Comparison of ENCODE assay signal across 9 cellular contexts in the genomic region with DNA sequence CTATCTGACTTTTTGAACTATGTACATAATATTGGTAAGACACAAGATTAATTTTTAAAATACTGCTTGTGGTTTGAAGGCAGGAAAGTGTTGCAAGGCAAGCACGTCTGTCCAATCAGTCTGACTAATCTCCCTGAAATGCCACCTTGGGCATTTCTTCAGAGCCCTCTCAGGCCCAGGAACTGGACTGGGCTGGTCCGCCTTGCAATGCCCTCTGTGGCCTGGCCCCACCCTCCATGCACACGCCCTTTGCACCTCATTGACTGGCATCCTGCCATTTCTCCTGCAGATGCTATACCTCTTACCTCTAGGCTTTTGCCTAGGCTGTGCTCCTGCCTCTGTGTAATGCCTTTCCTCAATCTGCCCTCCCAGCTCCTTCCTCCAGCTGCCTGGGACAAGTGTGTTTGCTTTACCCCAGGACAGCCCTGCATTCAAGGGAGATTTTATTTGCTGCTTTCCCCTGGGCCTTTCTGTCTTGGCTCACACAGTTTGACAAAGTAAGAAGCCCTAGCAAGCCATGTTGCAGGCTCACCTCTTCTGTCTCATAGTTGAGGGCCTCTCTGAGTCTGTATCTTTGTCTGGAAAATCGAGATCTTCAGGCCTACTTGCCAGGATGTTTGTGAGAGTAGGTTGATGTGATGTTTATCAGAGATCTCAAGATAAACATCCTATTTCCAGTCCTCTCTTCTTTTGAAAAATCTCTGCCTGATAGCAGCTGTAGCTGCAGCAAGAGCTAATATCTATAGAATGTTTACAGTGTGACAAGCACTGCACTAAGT.
DNase-seq lines count a peak whose midpoint lies in the region; ATAC-seq and TF ChIP-seq lines count a peak whose summit lies in the region.
"Had no signal": no experiment of that assay in that cellular context is flagged by ENCODE, and none has a peak within 500 bp of the region (broad histone marks: within the 10 kb centered on the region; RNA-seq: fewer than 3 reads in every experiment).

No MANE protein-coding gene starts in this region.

- no peak for TF ChIP-seq CTCF in activated CD8-positive, alpha-beta T cell treated with anti-CD3 and anti-CD28 coated beads for 36 hours (IDR thresholded peaks at IDR 0.05)
- TF ChIP-seq CTCF in hepatocyte (IDR thresholded peaks at IDR 0.05; ENCODE audit: poor library complexity) (no peak), transverse colon (IDR thresholded peaks at IDR 0.05) (peak in 1 of 5 experiments; percentile 24)

- peak; percentile 38 for TF ChIP-seq EP300 in transverse colon (IDR thresholded peaks at IDR 0.05; ENCODE audit: low read depth)

- WGBS in hepatocyte (ENCODE audit: low lambda C conversion rate, missing lambda C conversion rate) = 59% methylated on average over 4 of the region's 4 CpGs
- 7 to 50% methylated on average over 2 to 4 of the region's 4 CpGs for WGBS in transverse colon (ENCODE audit: low coverage in 1 of 2), 2 donors
- WGBS in mesendoderm (ENCODE audit: extremely low coverage, insufficient coverage, low lambda C conversion rate) = no CpG with 5 or more reads among the region's 4 CpGs

- peak overlapping the region; percentile 15 for H3K27ac Mint-ChIP-seq in activated CD8-positive, alpha-beta T cell treated with anti-CD3 and anti-CD28 coated beads, Interleukin-2, amount 10 ng/mL, durations not matched to agents 7 days and 5 days
- H3K27ac Mint-ChIP-seq in activated CD8-positive, alpha-beta T cell treated with anti-CD3 and anti-CD28 coated beads for 36 hours = no peak overlapping the region
- peak overlapping the region in 1 of 2 donors; percentile 41 for H3K27ac Mint-ChIP-seq in T-cell

- no peak overlapping the region for H4K5ac ChIP-seq in mesendoderm (ENCODE audit: low read length)

- CTCF ChIA-PET in activated CD8-positive, alpha-beta T cell treated with anti-CD3 and anti-CD28 coated beads, Interleukin-2, amount 10 ng/mL, durations not matched to agents 7 days and 5 days (lab: Charles Lee) = interaction anchor here (0.6 to 1.4 kb wide), 2 partner anchors 10 to 87 kb away, joined by 3 to 5 read pairs; no protein-coding TSS in a partner anchor
- CTCF ChIA-PET in activated CD8-positive, alpha-beta T cell treated with anti-CD3 and anti-CD28 coated beads for 36 hours (lab: Charles Lee) = interaction anchor here (0.8 to 1.8 kb wide), 4 partner anchors 9 to 766 kb away, joined by 3 to 4 read pairs (median 3); no protein-coding TSS in a partner anchor
- CTCF ChIA-PET in T-cell (lab: Charles Lee) = interaction anchor here in 1 of 2 donors (1.2 kb wide), 1 partner anchor 10 kb away, joined by 3 read pairs; no protein-coding TSS in a partner anchor

- H3K18ac ChIP-seq in mesendoderm (ENCODE audit: low read length) = no peak overlapping the region

- H3K4me2 ChIP-seq in hepatocyte (no peak overlapping the region), mesendoderm (ENCODE audit: low read length) (no peak overlapping the region)

- H3K79me2 ChIP-seq in hepatocyte = no peaks in the 10 kb centered on the region
- no peaks in the 10 kb centered on the region for H3K79me2 ChIP-seq in mesendoderm (ENCODE audit: control insufficient read depth, insufficient read depth, low read length)

- no peaks in the 10 kb centered on the region for H3K27me3 ChIP-seq in hepatocyte
- H3K27me3 ChIP-seq in transverse colon = no peaks in the 10 kb centered on the region
- no peaks in the 10 kb centered on the region for H3K27me3 ChIP-seq in mesendoderm (ENCODE audit: insufficient read depth, low read length, poor library complexity)

- peaks cover 51% of the 10 kb centered on the region for H3K4me1 Mint-ChIP-seq in activated CD8-positive, alpha-beta T cell treated with anti-CD3 and anti-CD28 coated beads, Interleukin-2, amount 10 ng/mL, durations not matched to agents 7 days and 5 days (ENCODE audit: low read depth)
- H3K4me1 Mint-ChIP-seq in activated CD8-positive, alpha-beta T cell treated with anti-CD3 and anti-CD28 coated beads for 36 hours (ENCODE audit: low read depth) = peaks cover 31% of the 10 kb centered on the region
- peaks cover 43 to 51% (median 50%) of the 10 kb centered on the region in 3 donors for H3K4me1 Mint-ChIP-seq in T-cell

- H3K4me3 ChIP-seq in hepatocyte (no peak overlapping the region), transverse colon (no peak overlapping the region), mesendoderm (ENCODE audit: low read length) (no peak overlapping the region)

- ATAC-seq in activated CD8-positive, alpha-beta T cell treated with anti-CD3 and anti-CD28 coated beads, Interleukin-2, amount 10 ng/mL, durations not matched to agents 7 days and 5 days = no peak
- ATAC-seq in activated CD8-positive, alpha-beta T cell treated with anti-CD3 and anti-CD28 coated beads for 36 hours = no peak
- ATAC-seq in T-cell (replicated peaks in 1 of 4) = peak in 3 of 4 experiments; percentile 9 to 40 (median 23)
- no peak for ATAC-seq in HG02588 (IDR thresholded peaks at IDR 0.05; ENCODE audit: unreplicated experiment)

- H2BK15ac ChIP-seq in mesendoderm (replicated peaks; ENCODE audit: low read depth) = no peak overlapping the region

- no peak overlapping the region for H3K56ac ChIP-seq in mesendoderm (ENCODE audit: low read length)

- H3K36me3 ChIP-seq in hepatocyte (replicated peaks; ENCODE audit: insufficient read depth, low read depth) = no peaks in the 10 kb centered on the region
- H3K36me3 ChIP-seq in transverse colon = no peaks in the 10 kb centered on the region
- no peaks in the 10 kb centered on the region for H3K36me3 ChIP-seq in mesendoderm (ENCODE audit: control insufficient read depth, insufficient read depth, low read length)

- DNase-seq in activated CD8-positive, alpha-beta T cell treated with anti-CD3 and anti-CD28 coated beads, Interleukin-2, amount 10 ng/mL, durations not matched to agents 7 days and 5 days = no peak
- no peak for DNase-seq in activated CD8-positive, alpha-beta T cell treated with anti-CD3 and anti-CD28 coated beads for 36 hours
- DNase-seq in T-cell (peak in 3 of 34 experiments; percentile 5 to 11 (median 9)), hepatocyte (ENCODE audit: low spot score) (peak; percentile 83), transverse colon (peak; percentile 92), mesendoderm (no peak), caudate nucleus (lab: John Stamatoyannopoulos, UW) (no peak)

- no peaks in the 10 kb centered on the region for H4K20me1 ChIP-seq in hepatocyte (ENCODE audit: insufficient read depth, poor library complexity, severe bottlenecking)

- no peaks in the 10 kb centered on the region for H3K9me3 ChIP-seq in hepatocyte (ENCODE audit: low read depth)
- no peaks in the 10 kb centered on the region for H3K9me3 ChIP-seq in transverse colon

- H3K27ac ChIP-seq in hepatocyte (peak overlapping the region; percentile 82), transverse colon (peak overlapping the region; percentile 76 to 82 (median 80)), mesendoderm (ENCODE audit: low read depth, low read length) (no peak overlapping the region), caudate nucleus (ENCODE audit: low read depth, low read length) (no peak overlapping the region)

- H3K9me3 Mint-ChIP-seq in activated CD8-positive, alpha-beta T cell treated with anti-CD3 and anti-CD28 coated beads, Interleukin-2, amount 10 ng/mL, durations not matched to agents 7 days and 5 days (ENCODE audit: insufficient read depth) = no peaks in the 10 kb centered on the region
- H3K9me3 Mint-ChIP-seq in activated CD8-positive, alpha-beta T cell treated with anti-CD3 and anti-CD28 coated beads for 36 hours = no peaks in the 10 kb centered on the region
- no peaks in the 10 kb centered on the region for H3K9me3 Mint-ChIP-seq in T-cell

- POLR2A ChIA-PET in activated CD8-positive, alpha-beta T cell treated with anti-CD3 and anti-CD28 coated beads, Interleukin-2, amount 10 ng/mL, durations not matched to agents 7 days and 5 days (lab: Charles Lee) = interaction anchor here (0.7 kb wide), 1 partner anchor 94 kb away, joined by 3 read pairs; no protein-coding TSS in a partner anchor
- POLR2A ChIA-PET in activated CD8-positive, alpha-beta T cell treated with anti-CD3 and anti-CD28 coated beads for 36 hours (lab: Charles Lee) = no interaction called here
- POLR2A ChIA-PET in T-cell (lab: Charles Lee) = no interaction called here

- H3K9me2 ChIP-seq in hepatocyte (replicated peaks; ENCODE audit: insufficient read depth) = no peaks in the 10 kb centered on the region

- in situ Hi-C loops in transverse colon (cut with MboI; ENCODE audit: low pct_ligation_motif_present in 1 of 4, low pct_unique_long_range_greater_than_20kb in 1 of 4, low sequenced_read_pairs in 3 of 4) = no loop called here

- H2BK120ac ChIP-seq in mesendoderm (ENCODE audit: low read depth, low read length) = no peak overlapping the region

- no peak overlapping the region for H2AFZ ChIP-seq in hepatocyte

- H3K79me1 ChIP-seq in mesendoderm (ENCODE audit: low read length) = no peaks in the 10 kb centered on the region

- H3K9ac ChIP-seq in mesendoderm (ENCODE audit: low read length) = no peak overlapping the region

- H3K4me3 Mint-ChIP-seq in activated CD8-positive, alpha-beta T cell treated with anti-CD3 and anti-CD28 coated beads, Interleukin-2, amount 10 ng/mL, durations not matched to agents 7 days and 5 days = no peak overlapping the region
- no peak overlapping the region for H3K4me3 Mint-ChIP-seq in activated CD8-positive, alpha-beta T cell treated with anti-CD3 and anti-CD28 coated beads for 36 hours
- no peak overlapping the region for H3K4me3 Mint-ChIP-seq in T-cell

- peaks cover 39% of the 10 kb centered on the region for H3K4me1 ChIP-seq in hepatocyte (ENCODE audit: insufficient read depth)
- peaks cover 14 to 45% (median 35%) of the 10 kb centered on the region in 4 donors for H3K4me1 ChIP-seq in transverse colon
- H3K4me1 ChIP-seq in mesendoderm (ENCODE audit: control insufficient read depth, low read depth, low read length) = no peaks in the 10 kb centered on the region

- no peaks in the 10 kb centered on the region for H3K27me3 Mint-ChIP-seq in activated CD8-positive, alpha-beta T cell treated with anti-CD3 and anti-CD28 coated beads, Interleukin-2, amount 10 ng/mL, durations not matched to agents 7 days and 5 days (ENCODE audit: low read depth)
- H3K27me3 Mint-ChIP-seq in activated CD8-positive, alpha-beta T cell treated with anti-CD3 and anti-CD28 coated beads for 36 hours = no peaks in the 10 kb centered on the region
- H3K27me3 Mint-ChIP-seq in T-cell = no peaks in the 10 kb centered on the region

- no peak overlapping the region for H3K23ac ChIP-seq in mesendoderm (ENCODE audit: low read length)

- H2BK5ac ChIP-seq in mesendoderm (ENCODE audit: low read length) = no peak overlapping the region

- intact Hi-C loops in activated CD8-positive, alpha-beta T cell treated with anti-CD3 and anti-CD28 coated beads for 36 hours (cut with micrococcal nuclease) = no loop called here
- intact Hi-C loops in transverse colon (cut with DNase I; ENCODE audit: low total_unique reads) = no loop called here

- H4K8ac ChIP-seq in mesendoderm (ENCODE audit: low read depth, low read length) = no peak overlapping the region

- TF ChIP-seq POLR2A in transverse colon (IDR thresholded peaks at IDR 0.05) = peak; percentile 31

- H3K4ac ChIP-seq in mesendoderm (ENCODE audit: low read depth, low read length) = no peak overlapping the region

- H2AK5ac ChIP-seq in mesendoderm (ENCODE audit: low read length) = no peak overlapping the region

- no peaks in the 10 kb centered on the region for H3K36me3 Mint-ChIP-seq in activated CD8-positive, alpha-beta T cell treated with anti-CD3 and anti-CD28 coated beads, Interleukin-2, amount 10 ng/mL, durations not matched to agents 7 days and 5 days (ENCODE audit: low read depth)
- no peaks in the 10 kb centered on the region for H3K36me3 Mint-ChIP-seq in activated CD8-positive, alpha-beta T cell treated with anti-CD3 and anti-CD28 coated beads for 36 hours (ENCODE audit: low read depth)
- H3K36me3 Mint-ChIP-seq in T-cell = no peaks in the 10 kb centered on the region
- H3K36me3 Mint-ChIP-seq: CD4-positive, alpha-beta memory T cell had no signal

Comparison
In these comparisons a context has a peak if more than half of its experiments do, and no peak if none do; other contexts are left out.
1. ATAC-seq: peak in T-cell (3 of 4); none in activated CD8-positive, alpha-beta T cell treated with anti-CD3 and anti-CD28 coated beads, Interleukin-2, amount 10 ng/mL, durations not matched to agents 7 days and 5 days (single experiment), activated CD8-positive, alpha-beta T cell treated with anti-CD3 and anti-CD28 coated beads for 36 hours (single experiment) and HG02588 (single experiment).
2. DNase-seq: peak in hepatocyte (single experiment) and transverse colon (single experiment); none in activated CD8-positive, alpha-beta T cell treated with anti-CD3 and anti-CD28 coated beads, Interleukin-2, amount 10 ng/mL, durations not matched to agents 7 days and 5 days (single experiment), activated CD8-positive, alpha-beta T cell treated with anti-CD3 and anti-CD28 coated beads for 36 hours (single experiment), mesendoderm (single experiment) and caudate nucleus (0 of 61).
3. H3K27ac ChIP-seq: peak in hepatocyte (single experiment) and transverse colon (4 of 4); none in mesendoderm (single experiment) and caudate nucleus (single experiment).